ENCODE assay signal across 10 cellular contexts in genomic region chr3:51787576-51787975, GRCh38. TPM values are rescaled to one million over a fixed set of nuclear protein-coding genes. Genes with fewer than 3 reads are reported as not detected.
A peak's percentile ranks its signal among the peaks of the same experiment; 100 is the strongest.
DNase-seq lines count a peak whose midpoint lies in the region; ATAC-seq, FAIRE-seq and TF ChIP-seq lines count a peak whose summit lies in the region.
"Not testable (repeated sequence)": the region's sequence is repeated elsewhere in the genome, so short reads cannot be mapped to it uniquely, and the experiment has no call there.
"Had no signal": no experiment of that assay in that cellular context is flagged by ENCODE, and none has a peak within 500 bp of the region (broad histone marks: within the 10 kb centered on the region; RNA-seq: fewer than 3 reads in every experiment).

No MANE protein-coding gene starts in this region.

- POLR2A ChIA-PET in activated naive CD8-positive, alpha-beta T cell treated with anti-CD3 and anti-CD28 coated beads, Interleukin-2, amount 10 ng/mL, durations not matched to agents 7 days and 5 days (lab: Charles Lee), result interaction anchor here (0.6 kb wide), 1 partner anchor 270 kb away, joined by 3 read pairs; no protein-coding TSS in a partner anchor

- not testable (repeated sequence) for TF ChIP-seq EP300 in esophagus muscularis mucosa (IDR thresholded peaks at IDR 0.05)

- not testable (repeated sequence) for H3K27me3 ChIP-seq in esophagus muscularis mucosa

- peak; percentile 51 for FAIRE-seq in GM12892 (lab: Jason Lieb, UNC)

- H3K4me1 ChIP-seq in esophagus muscularis mucosa, result not testable (repeated sequence)

- peaks cover 10% of the 10 kb centered on the region for H3K36me3 Mint-ChIP-seq in activated naive CD8-positive, alpha-beta T cell treated with anti-CD3 and anti-CD28 coated beads, Interleukin-2, amount 10 ng/mL, durations not matched to agents 7 days and 5 days

- DNase-seq in GM12892 (ENCODE audit: insufficient read length); activated naive CD8-positive, alpha-beta T cell treated with anti-CD3 and anti-CD28 coated beads, Interleukin-2, amount 10 ng/mL, durations not matched to agents 7 days and 5 days: not testable (repeated sequence)
- DNase-seq in esophagus muscularis mucosa (ENCODE audit: extremely low spot score), result peak; percentile 60
- peak; percentile 41 for DNase-seq in stimulated activated naive CD8-positive, alpha-beta T cell treated with anti-CD3 and anti-CD28 coated beads, Interleukin-15, Interleukin-2, amounts not matched to agents 100 U/mL and 50 U/mL, for 24 hours

- H3K36me3 ChIP-seq in esophagus muscularis mucosa, result not testable (repeated sequence)

- not testable (repeated sequence) for H3K9me3 Mint-ChIP-seq in activated naive CD8-positive, alpha-beta T cell treated with anti-CD3 and anti-CD28 coated beads, Interleukin-2, amount 10 ng/mL, durations not matched to agents 7 days and 5 days

- intact Hi-C loops in esophagus muscularis mucosa (cut with DNase I), result not testable (repeated sequence)

- H3K27ac ChIP-seq in esophagus muscularis mucosa (replicated peaks in 1 of 4), result not testable (repeated sequence)

- TF ChIP-seq CTCF in esophagus muscularis mucosa (IDR thresholded peaks at IDR 0.05), result not testable (repeated sequence)

- peaks cover 20% of the 10 kb centered on the region for H3K4me1 Mint-ChIP-seq in activated naive CD8-positive, alpha-beta T cell treated with anti-CD3 and anti-CD28 coated beads, Interleukin-2, amount 10 ng/mL, durations not matched to agents 7 days and 5 days

- H3K27ac Mint-ChIP-seq in activated naive CD8-positive, alpha-beta T cell treated with anti-CD3 and anti-CD28 coated beads, Interleukin-2, amount 10 ng/mL, durations not matched to agents 7 days and 5 days, result peak overlapping the region; percentile 15

- ATAC-seq in activated naive CD8-positive, alpha-beta T cell treated with anti-CD3 and anti-CD28 coated beads, Interleukin-2, amount 10 ng/mL, durations not matched to agents 7 days and 5 days (ENCODE audit: low read depth); stimulated activated naive CD8-positive, alpha-beta T cell treated with anti-CD3 and anti-CD28 coated beads, Interleukin-15, Interleukin-2, amounts not matched to agents 100 U/mL and 50 U/mL, for 24 hours: not testable (repeated sequence)

- not testable (repeated sequence) for H3K9me3 ChIP-seq in esophagus muscularis mucosa

- not testable (repeated sequence) for TF ChIP-seq POLR2A in GM12892 (IDR thresholded peaks at IDR 0.05; ENCODE audit: low read depth, low read length); esophagus muscularis mucosa (IDR thresholded peaks at IDR 0.05; ENCODE audit: low read depth)

- peaks cover 18% of the 10 kb centered on the region for H3K27me3 Mint-ChIP-seq in activated naive CD8-positive, alpha-beta T cell treated with anti-CD3 and anti-CD28 coated beads, Interleukin-2, amount 10 ng/mL, durations not matched to agents 7 days and 5 days

- H3K4me3 ChIP-seq in esophagus muscularis mucosa, result not testable (repeated sequence)

- not testable (repeated sequence) for H3K4me3 Mint-ChIP-seq in activated naive CD8-positive, alpha-beta T cell treated with anti-CD3 and anti-CD28 coated beads, Interleukin-2, amount 10 ng/mL, durations not matched to agents 7 days and 5 days

RNA-seq across cellular contexts. Expression of gene IQCF6, which starts 8.5 kb away (rescaled TPM):
- not detected for polyA plus RNA-seq in GM12892 (2012; ENCODE audit: missing spikeins)
- total RNA-seq in activated naive CD8-positive, alpha-beta T cell treated with anti-CD3 and anti-CD28 coated beads, Interleukin-2, amount 10 ng/mL, durations not matched to agents 7 days and 5 days, result not detected
- not detected for total RNA-seq in esophagus muscularis mucosa
- total RNA-seq: A673; Caco-2; Calu3; CD4-positive, alpha-beta T cell; CD8-positive, alpha-beta T cell had no signal
- polyA plus RNA-seq: AG04450 had no signal
